32 cellular contexts compared by ENCODE assay signal in genomic region chr13:112804374-112804773, GRCh38.
DNase-seq lines count a peak whose midpoint lies in the region; ATAC-seq and TF ChIP-seq lines count a peak whose summit lies in the region.
"Had no signal": no experiment of that assay in that cellular context is flagged by ENCODE, and none has a peak within 500 bp of the region (broad histone marks: within the 10 kb centered on the region; RNA-seq: fewer than 3 reads in every experiment).

No MANE protein-coding gene starts in this region.

- ATAC-seq in CD4-positive, CD25-positive, alpha-beta regulatory T cell (ENCODE audit: low read depth in 2 of 2): no peak
- ATAC-seq: activated CD4-positive, CD25-positive, alpha-beta regulatory T cell treated with anti-CD3 and anti-CD28 coated beads, Interleukin-2, amount 50 U/mL, for 24 hours; gastrocnemius medialis; left cardiac atrium; PC-3; psoas muscle; Right ventricle myocardium inferior; SK-N-SH treated with all-trans-retinoic acid at 6 μM for 48 hours had no signal

- peak overlapping the region; percentile 29 to 59 (median 56) for H3K27ac Mint-ChIP-seq in CD4-positive, CD25-positive, alpha-beta regulatory T cell
- H3K27ac Mint-ChIP-seq in glutamatergic neuron (ENCODE audit: unreplicated experiment): peak overlapping the region; percentile 59
- H3K27ac Mint-ChIP-seq: activated naive CD4-positive, alpha-beta T cell treated with anti-CD3 and anti-CD28 coated beads for 36 hours; T-helper 1 cell treated with Interleukin-12 subunit alpha and Interleukin-12 subunit beta and Interleukin-4 antibody, amounts not matched to agents 30 μg/mL and 1 μg/mL, for 36 hours; type B pancreatic cell had no signal

- H3K9me3 Mint-ChIP-seq in CD4-positive, CD25-positive, alpha-beta regulatory T cell: no peaks in the 10 kb centered on the region
- peaks cover 6% of the 10 kb centered on the region for H3K9me3 Mint-ChIP-seq in glutamatergic neuron (ENCODE audit: unreplicated experiment)
- H3K9me3 Mint-ChIP-seq: activated naive CD4-positive, alpha-beta T cell treated with anti-CD3 and anti-CD28 coated beads for 36 hours had no signal

- H3K9ac ChIP-seq in KMS-11: no peak overlapping the region

- H3K27me3 ChIP-seq in CD4-positive, CD25-positive, alpha-beta regulatory T cell (ENCODE audit: control insufficient read depth, insufficient read depth, low read length): no peaks in the 10 kb centered on the region
- H3K27me3 ChIP-seq in KMS-11 (ENCODE audit: insufficient read depth, low read depth) (no peaks in the 10 kb centered on the region), neutrophil (no peaks in the 10 kb centered on the region), hepatocyte (no peaks in the 10 kb centered on the region)
- H3K27me3 ChIP-seq: brain microvascular endothelial cell, dorsolateral prefrontal cortex, gastrocnemius medialis had no signal

- H4K20me1 ChIP-seq in KMS-11 (ENCODE audit: insufficient read depth) (no peaks in the 10 kb centered on the region; the same call in 1 of the 2 replicates), hepatocyte (ENCODE audit: insufficient read depth, poor library complexity, severe bottlenecking) (no peaks in the 10 kb centered on the region)

- no peaks in the 10 kb centered on the region for H3K27me3 Mint-ChIP-seq in CD4-positive, CD25-positive, alpha-beta regulatory T cell
- peaks cover 8% of the 10 kb centered on the region for H3K27me3 Mint-ChIP-seq in glutamatergic neuron (ENCODE audit: unreplicated experiment)
- H3K27me3 Mint-ChIP-seq: IgD-negative memory B cell, type B pancreatic cell had no signal

- H3K4me2 ChIP-seq in KMS-11 (peak overlapping the region; percentile 28; the same call in 1 of the 2 replicates), hepatocyte (no peak overlapping the region)

- peaks cover 33% of the 10 kb centered on the region for H3K36me3 Mint-ChIP-seq in CD4-positive, CD25-positive, alpha-beta regulatory T cell
- peaks cover 22% of the 10 kb centered on the region for H3K36me3 Mint-ChIP-seq in glutamatergic neuron (ENCODE audit: unreplicated experiment)

- H3K9me3 ChIP-seq in CD4-positive, CD25-positive, alpha-beta regulatory T cell (ENCODE audit: control insufficient read depth in 2 of 2, low read length in 2 of 2): no peaks in the 10 kb centered on the region
- H3K9me3 ChIP-seq in neutrophil (no peaks in the 10 kb centered on the region), hepatocyte (ENCODE audit: low read depth) (no peaks in the 10 kb centered on the region)
- H3K9me3 ChIP-seq: gastrocnemius medialis, psoas muscle had no signal

- H3K4me3 ChIP-seq in CD4-positive, CD25-positive, alpha-beta regulatory T cell (ENCODE audit: low read depth, low read length): no peak overlapping the region
- H3K4me3 ChIP-seq in KMS-11 (IDR thresholded peaks at IDR 0.05; ENCODE audit: insufficient read depth, low read depth, low read length) (no peak overlapping the region), neutrophil (ENCODE audit: low read depth in 1 of 2, low read length in 1 of 2) (no peak overlapping the region), hepatocyte (no peak overlapping the region)
- H3K4me3 ChIP-seq: dorsolateral prefrontal cortex, gastrocnemius medialis, psoas muscle had no signal

- H3K9me2 ChIP-seq in hepatocyte (replicated peaks; ENCODE audit: insufficient read depth): no peaks in the 10 kb centered on the region

- H3K36me3 ChIP-seq in CD4-positive, CD25-positive, alpha-beta regulatory T cell (ENCODE audit: control insufficient read depth, insufficient read depth, low read length): peaks cover 27% of the 10 kb centered on the region
- H3K36me3 ChIP-seq in KMS-11 (ENCODE audit: insufficient read depth) (no peaks in the 10 kb centered on the region), neutrophil (peaks cover 43% of the 10 kb centered on the region), hepatocyte (replicated peaks; ENCODE audit: insufficient read depth, low read depth) (no peaks in the 10 kb centered on the region)
- H3K36me3 ChIP-seq: brain microvascular endothelial cell had no signal

- peaks cover 3 to 18% (median 11%) of the 10 kb centered on the region in 4 donors for H3K4me1 Mint-ChIP-seq in CD4-positive, CD25-positive, alpha-beta regulatory T cell
- peaks cover 20% of the 10 kb centered on the region for H3K4me1 Mint-ChIP-seq in glutamatergic neuron (ENCODE audit: low read depth, unreplicated experiment)

- no peak overlapping the region for H3K4me3 Mint-ChIP-seq in CD4-positive, CD25-positive, alpha-beta regulatory T cell
- H3K4me3 Mint-ChIP-seq in glutamatergic neuron (ENCODE audit: unreplicated experiment): no peak overlapping the region
- H3K4me3 Mint-ChIP-seq: activated naive CD4-positive, alpha-beta T cell treated with anti-CD3 and anti-CD28 coated beads for 36 hours; T-helper 1 cell treated with Interleukin-12 subunit alpha and Interleukin-12 subunit beta and Interleukin-4 antibody, amounts not matched to agents 30 μg/mL and 1 μg/mL, for 36 hours; type B pancreatic cell had no signal

- no peaks in the 10 kb centered on the region for H3K4me1 ChIP-seq in CD4-positive, CD25-positive, alpha-beta regulatory T cell (ENCODE audit: control insufficient read depth, insufficient read depth, low read length, poor library complexity, severe bottlenecking)
- H3K4me1 ChIP-seq in KMS-11 (ENCODE audit: low read depth, poor library complexity, severe bottlenecking) (peaks cover 45% of the 10 kb centered on the region), neutrophil (ENCODE audit: control insufficient read depth in 1 of 2, insufficient read depth in 1 of 2, low read depth in 1 of 2, low read length in 1 of 2) (peaks cover 0 to 12% of the 10 kb centered on the region in 2 experiments), hepatocyte (ENCODE audit: insufficient read depth) (peaks cover 3% of the 10 kb centered on the region)
- H3K4me1 ChIP-seq: gastrocnemius medialis, psoas muscle had no signal

- no peaks in the 10 kb centered on the region for H3K79me2 ChIP-seq in KMS-11 (ENCODE audit: insufficient read depth, low read depth)
- no peaks in the 10 kb centered on the region for H3K79me2 ChIP-seq in hepatocyte

- TF ChIP-seq CTCF in KMS-11 (conservative IDR thresholded peaks at IDR 0.05; ENCODE audit: low read depth, low read length): no peak
- TF ChIP-seq CTCF in glutamatergic neuron (IDR thresholded peaks at IDR 0.05; ENCODE audit: partially characterized antibody, unreplicated experiment): no peak
- TF ChIP-seq CTCF in neutrophil (IDR thresholded peaks at IDR 0.05): no peak
- no peak for TF ChIP-seq CTCF in hepatocyte (IDR thresholded peaks at IDR 0.05; ENCODE audit: poor library complexity)

- H3K27ac ChIP-seq in CD4-positive, CD25-positive, alpha-beta regulatory T cell (ENCODE audit: insufficient read depth, low read length, poor library complexity, severe bottlenecking): no peak overlapping the region
- H3K27ac ChIP-seq in KMS-11 (peak overlapping the region; percentile 65), neutrophil (peak overlapping the region; percentile 51), hepatocyte (no peak overlapping the region)
- H3K27ac ChIP-seq: brain microvascular endothelial cell, gastrocnemius medialis, psoas muscle had no signal

- 61% methylated on average over 5 of the region's 5 CpGs for WGBS in hepatocyte (ENCODE audit: low lambda C conversion rate, missing lambda C conversion rate)

- no peak for DNase-seq in CD4-positive, CD25-positive, alpha-beta regulatory T cell
- DNase-seq in glutamatergic neuron (no peak), NCI-H2081 (lab: John Stamatoyannopoulos, UW) (no peak), retina (no peak), hepatocyte (ENCODE audit: low spot score) (no peak), cerebellar cortex (ENCODE audit: low spot score) (no peak)
- DNase-seq: activated CD4-positive, alpha-beta T cell treated with anti-CD3 and anti-CD28 coated beads, Interleukin-2, amount 50 U/mL, for 48 hours; activated naive CD4-positive, alpha-beta T cell treated with anti-CD3 and anti-CD28 coated beads for 36 hours; brain microvascular endothelial cell; DMS79 treated with DMSO at 0.1 percent for 48 hours; dorsolateral prefrontal cortex; gastrocnemius medialis; GF-D8; hippocampal formation; left cardiac atrium; mammary epithelial cell; NCI-H1105; NCI-H187 treated with DMSO at 0.1 percent for 48 hours; NCI-H524 treated with DMSO at 0.1 percent for 48 hours; NK-92 treated with Interleukin-12 subunit alpha and Interleukin-12 subunit beta, amount 100 ng/mL, for 24 hours; PC-3; psoas muscle; stimulated activated CD4-positive, alpha-beta T cell treated with anti-CD3 and anti-CD28 coated beads, Interleukin-15, amount 100 ng/mL, for 24 hours; stimulated activated CD4-positive, alpha-beta T cell treated with anti-CD3 and anti-CD28 coated beads, Interleukin-4, amount 100 ng/mL, for 4 hours had no signal

- H2AFZ ChIP-seq in KMS-11 (ENCODE audit: low read depth) (no peak overlapping the region), hepatocyte (no peak overlapping the region)

Comparison
In these comparisons a context has a peak if more than half of its experiments do, and no peak if none do; other contexts are left out.
1. H3K27ac ChIP-seq: peak in KMS-11 (single experiment) and neutrophil (single experiment); none in CD4-positive, CD25-positive, alpha-beta regulatory T cell (single experiment) and hepatocyte (single experiment).